ENCODE assay signal across 1 cellular context in the genomic region with DNA sequence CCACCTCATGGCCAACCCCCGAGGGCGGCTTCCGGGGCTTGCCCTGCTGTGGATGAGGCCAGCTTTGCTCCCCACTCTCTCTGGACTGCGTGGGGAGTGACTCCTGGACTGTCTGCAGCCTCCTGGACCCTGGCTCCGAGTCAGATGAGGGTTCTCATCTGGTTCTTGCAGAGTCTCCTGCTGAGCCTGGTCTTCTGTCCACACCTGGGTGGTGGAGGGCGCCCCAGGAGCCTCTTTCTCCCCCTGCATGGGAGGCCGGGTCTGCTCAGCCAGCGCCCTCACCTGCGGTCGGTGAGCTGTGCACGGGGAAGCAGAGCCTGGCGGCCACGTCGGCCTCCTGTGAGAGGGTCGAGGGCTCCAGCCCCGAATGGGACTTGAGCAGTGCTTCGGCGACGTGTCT.
TF ChIP-seq lines count a peak whose summit lies in the region.

No MANE protein-coding gene starts in this region.

TF ChIP-seq in GM23338, 12 proteins besides CTCF, POLR2A, EP300 and RAD21 (continued from another document):
- TF ChIP-seq, protein P1, sequence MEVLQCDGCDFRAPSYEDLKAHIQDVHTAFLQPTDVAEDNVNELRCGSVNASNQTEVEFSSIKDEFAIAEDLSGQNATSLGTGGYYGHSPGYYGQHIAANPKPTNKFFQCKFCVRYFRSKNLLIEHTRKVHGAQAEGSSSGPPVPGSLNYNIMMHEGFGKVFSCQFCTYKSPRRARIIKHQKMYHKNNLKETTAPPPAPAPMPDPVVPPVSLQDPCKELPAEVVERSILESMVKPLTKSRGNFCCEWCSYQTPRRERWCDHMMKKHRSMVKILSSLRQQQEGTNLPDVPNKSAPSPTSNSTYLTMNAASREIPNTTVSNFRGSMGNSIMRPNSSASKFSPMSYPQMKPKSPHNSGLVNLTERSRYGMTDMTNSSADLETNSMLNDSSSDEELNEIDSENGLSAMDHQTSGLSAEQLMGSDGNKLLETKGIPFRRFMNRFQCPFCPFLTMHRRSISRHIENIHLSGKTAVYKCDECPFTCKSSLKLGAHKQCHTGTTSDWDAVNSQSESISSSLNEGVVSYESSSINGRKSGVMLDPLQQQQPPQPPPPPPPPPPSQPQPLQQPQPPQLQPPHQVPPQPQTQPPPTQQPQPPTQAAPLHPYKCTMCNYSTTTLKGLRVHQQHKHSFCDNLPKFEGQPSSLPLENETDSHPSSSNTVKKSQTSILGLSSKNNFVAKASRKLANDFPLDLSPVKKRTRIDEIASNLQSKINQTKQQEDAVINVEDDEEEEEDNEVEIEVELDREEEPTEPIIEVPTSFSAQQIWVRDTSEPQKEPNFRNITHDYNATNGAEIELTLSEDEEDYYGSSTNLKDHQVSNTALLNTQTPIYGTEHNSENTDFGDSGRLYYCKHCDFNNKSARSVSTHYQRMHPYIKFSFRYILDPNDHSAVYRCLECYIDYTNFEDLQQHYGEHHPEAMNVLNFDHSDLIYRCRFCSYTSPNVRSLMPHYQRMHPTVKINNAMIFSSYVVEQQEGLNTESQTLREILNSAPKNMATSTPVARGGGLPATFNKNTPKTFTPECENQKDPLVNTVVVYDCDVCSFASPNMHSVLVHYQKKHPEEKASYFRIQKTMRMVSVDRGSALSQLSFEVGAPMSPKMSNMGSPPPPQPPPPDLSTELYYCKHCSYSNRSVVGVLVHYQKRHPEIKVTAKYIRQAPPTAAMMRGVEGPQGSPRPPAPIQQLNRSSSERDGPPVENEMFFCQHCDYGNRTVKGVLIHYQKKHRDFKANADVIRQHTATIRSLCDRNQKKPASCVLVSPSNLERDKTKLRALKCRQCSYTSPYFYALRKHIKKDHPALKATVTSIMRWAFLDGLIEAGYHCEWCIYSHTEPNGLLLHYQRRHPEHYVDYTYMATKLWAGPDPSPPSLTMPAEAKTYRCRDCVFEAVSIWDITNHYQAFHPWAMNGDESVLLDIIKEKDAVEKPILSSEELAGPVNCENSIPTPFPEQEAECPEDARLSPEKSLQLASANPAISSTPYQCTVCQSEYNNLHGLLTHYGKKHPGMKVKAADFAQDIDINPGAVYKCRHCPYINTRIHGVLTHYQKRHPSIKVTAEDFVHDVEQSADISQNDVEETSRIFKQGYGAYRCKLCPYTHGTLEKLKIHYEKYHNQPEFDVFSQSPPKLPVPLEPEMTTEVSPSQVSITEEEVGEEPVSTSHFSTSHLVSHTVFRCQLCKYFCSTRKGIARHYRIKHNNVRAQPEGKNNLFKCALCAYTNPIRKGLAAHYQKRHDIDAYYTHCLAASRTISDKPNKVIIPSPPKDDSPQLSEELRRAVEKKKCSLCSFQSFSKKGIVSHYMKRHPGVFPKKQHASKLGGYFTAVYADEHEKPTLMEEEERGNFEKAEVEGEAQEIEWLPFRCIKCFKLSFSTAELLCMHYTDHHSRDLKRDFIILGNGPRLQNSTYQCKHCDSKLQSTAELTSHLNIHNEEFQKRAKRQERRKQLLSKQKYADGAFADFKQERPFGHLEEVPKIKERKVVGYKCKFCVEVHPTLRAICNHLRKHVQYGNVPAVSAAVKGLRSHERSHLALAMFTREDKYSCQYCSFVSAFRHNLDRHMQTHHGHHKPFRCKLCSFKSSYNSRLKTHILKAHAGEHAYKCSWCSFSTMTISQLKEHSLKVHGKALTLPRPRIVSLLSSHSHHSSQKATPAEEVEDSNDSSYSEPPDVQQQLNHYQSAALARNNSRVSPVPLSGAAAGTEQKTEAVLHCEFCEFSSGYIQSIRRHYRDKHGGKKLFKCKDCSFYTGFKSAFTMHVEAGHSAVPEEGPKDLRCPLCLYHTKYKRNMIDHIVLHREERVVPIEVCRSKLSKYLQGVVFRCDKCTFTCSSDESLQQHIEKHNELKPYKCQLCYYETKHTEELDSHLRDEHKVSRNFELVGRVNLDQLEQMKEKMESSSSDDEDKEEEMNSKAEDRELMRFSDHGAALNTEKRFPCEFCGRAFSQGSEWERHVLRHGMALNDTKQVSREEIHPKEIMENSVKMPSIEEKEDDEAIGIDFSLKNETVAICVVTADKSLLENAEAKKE (CRISPR knock-in tag; IDR thresholded peaks at IDR 0.05): no peak
- TF ChIP-seq, protein P2, sequence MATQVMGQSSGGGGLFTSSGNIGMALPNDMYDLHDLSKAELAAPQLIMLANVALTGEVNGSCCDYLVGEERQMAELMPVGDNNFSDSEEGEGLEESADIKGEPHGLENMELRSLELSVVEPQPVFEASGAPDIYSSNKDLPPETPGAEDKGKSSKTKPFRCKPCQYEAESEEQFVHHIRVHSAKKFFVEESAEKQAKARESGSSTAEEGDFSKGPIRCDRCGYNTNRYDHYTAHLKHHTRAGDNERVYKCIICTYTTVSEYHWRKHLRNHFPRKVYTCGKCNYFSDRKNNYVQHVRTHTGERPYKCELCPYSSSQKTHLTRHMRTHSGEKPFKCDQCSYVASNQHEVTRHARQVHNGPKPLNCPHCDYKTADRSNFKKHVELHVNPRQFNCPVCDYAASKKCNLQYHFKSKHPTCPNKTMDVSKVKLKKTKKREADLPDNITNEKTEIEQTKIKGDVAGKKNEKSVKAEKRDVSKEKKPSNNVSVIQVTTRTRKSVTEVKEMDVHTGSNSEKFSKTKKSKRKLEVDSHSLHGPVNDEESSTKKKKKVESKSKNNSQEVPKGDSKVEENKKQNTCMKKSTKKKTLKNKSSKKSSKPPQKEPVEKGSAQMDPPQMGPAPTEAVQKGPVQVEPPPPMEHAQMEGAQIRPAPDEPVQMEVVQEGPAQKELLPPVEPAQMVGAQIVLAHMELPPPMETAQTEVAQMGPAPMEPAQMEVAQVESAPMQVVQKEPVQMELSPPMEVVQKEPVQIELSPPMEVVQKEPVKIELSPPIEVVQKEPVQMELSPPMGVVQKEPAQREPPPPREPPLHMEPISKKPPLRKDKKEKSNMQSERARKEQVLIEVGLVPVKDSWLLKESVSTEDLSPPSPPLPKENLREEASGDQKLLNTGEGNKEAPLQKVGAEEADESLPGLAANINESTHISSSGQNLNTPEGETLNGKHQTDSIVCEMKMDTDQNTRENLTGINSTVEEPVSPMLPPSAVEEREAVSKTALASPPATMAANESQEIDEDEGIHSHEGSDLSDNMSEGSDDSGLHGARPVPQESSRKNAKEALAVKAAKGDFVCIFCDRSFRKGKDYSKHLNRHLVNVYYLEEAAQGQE (IDR thresholded peaks at IDR 0.05; ENCODE audit: unreplicated experiment): no peak
- TF ChIP-seq JUNB (IDR thresholded peaks at IDR 0.05; ENCODE audit: unreplicated experiment): no peak
- TF ChIP-seq NANOG (IDR thresholded peaks at IDR 0.05; ENCODE audit: borderline replicate concordance): no peak
- TF ChIP-seq, protein P3, sequence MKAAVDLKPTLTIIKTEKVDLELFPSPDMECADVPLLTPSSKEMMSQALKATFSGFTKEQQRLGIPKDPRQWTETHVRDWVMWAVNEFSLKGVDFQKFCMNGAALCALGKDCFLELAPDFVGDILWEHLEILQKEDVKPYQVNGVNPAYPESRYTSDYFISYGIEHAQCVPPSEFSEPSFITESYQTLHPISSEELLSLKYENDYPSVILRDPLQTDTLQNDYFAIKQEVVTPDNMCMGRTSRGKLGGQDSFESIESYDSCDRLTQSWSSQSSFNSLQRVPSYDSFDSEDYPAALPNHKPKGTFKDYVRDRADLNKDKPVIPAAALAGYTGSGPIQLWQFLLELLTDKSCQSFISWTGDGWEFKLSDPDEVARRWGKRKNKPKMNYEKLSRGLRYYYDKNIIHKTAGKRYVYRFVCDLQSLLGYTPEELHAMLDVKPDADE (IDR thresholded peaks at IDR 0.05): no peak
- TF ChIP-seq EZH2 (IDR thresholded peaks at IDR 0.05; ENCODE audit: low read depth, unreplicated experiment): no peak
